8 cellular contexts compared by ENCODE assay signal in genomic region chr9:95505072-95505471, GRCh38. TPM values are rescaled to one million over a fixed set of nuclear protein-coding genes. Genes with fewer than 3 reads are reported as not detected.
DNase-seq lines count a peak whose midpoint lies in the region; ATAC-seq and TF ChIP-seq lines count a peak whose summit lies in the region.

No MANE protein-coding gene starts in this region.

- peaks cover 7 to 16% of the 10 kb centered on the region in 2 donors for H3K4me1 ChIP-seq in naive thymus-derived CD4-positive, alpha-beta T cell (ENCODE audit: control insufficient read depth in 2 of 2, insufficient read depth in 2 of 2, low read length in 2 of 2)

- peaks cover 3% of the 10 kb centered on the region; the same call in 1 of the 2 replicates for H3K27me3 Mint-ChIP-seq in HFFc6 (ENCODE audit: insufficient read depth)
- H3K27me3 Mint-ChIP-seq in MCF 10A (ENCODE audit: insufficient read depth, unreplicated experiment): no peaks in the 10 kb centered on the region
- peaks cover 0 to 79% (median 3%) of the 10 kb centered on the region in 5 donors for H3K27me3 Mint-ChIP-seq in naive thymus-derived CD4-positive, alpha-beta T cell

- H3K4me3 ChIP-seq in AG04449 (ENCODE audit: low read depth, low read length): peak overlapping the region; percentile 86
- H3K4me3 ChIP-seq in naive thymus-derived CD4-positive, alpha-beta T cell (ENCODE audit: low read length): peak overlapping the region; percentile 43

- CTCF ChIA-PET in AG04449 (lab: Yijun Ruan, JAX): no interaction called here
- CTCF ChIA-PET in MCF 10A (lab: Yijun Ruan, JAX): interaction anchor here (0.6 kb wide), 2 partner anchors 158 to 824 kb away, joined by 3 read pairs; no protein-coding TSS in a partner anchor
- CTCF ChIA-PET in naive thymus-derived CD4-positive, alpha-beta T cell (lab: Charles Lee): interaction anchor here (0.7 kb wide), 1 partner anchor 186 kb away, joined by 3 read pairs; no protein-coding TSS in a partner anchor

- TF ChIP-seq CTCF in AG04449 (IDR thresholded peaks at IDR 0.05; ENCODE audit: insufficient read depth, low read length, missing control alignments) (no peak), HFFc6 (IDR thresholded peaks at IDR 0.05) (no peak), MCF 10A (IDR thresholded peaks at IDR 0.05; ENCODE audit: unreplicated experiment) (no peak), GM13977 (IDR thresholded peaks at IDR 0.05; ENCODE audit: extremely low read depth, insufficient read depth, missing control alignments) (no peak)

- no peaks in the 10 kb centered on the region for H3K36me3 ChIP-seq in naive thymus-derived CD4-positive, alpha-beta T cell (ENCODE audit: control insufficient read depth in 2 of 3, insufficient read depth in 3 of 3, low read length in 3 of 3)

- H3K27ac Mint-ChIP-seq in HFFc6 (no peak overlapping the region), MCF 10A (ENCODE audit: low read depth, unreplicated experiment) (no peak overlapping the region)
- peak overlapping the region in 4 of 9 donors; percentile 66 to 78 (median 72) for H3K27ac Mint-ChIP-seq in naive thymus-derived CD4-positive, alpha-beta T cell

- H3K27me3 ChIP-seq in naive thymus-derived CD4-positive, alpha-beta T cell (ENCODE audit: control insufficient read depth in 2 of 2, insufficient read depth in 2 of 2, low read length in 2 of 2): no peaks in the 10 kb centered on the region

- no peaks in the 10 kb centered on the region for H3K9me3 Mint-ChIP-seq in HFFc6
- H3K9me3 Mint-ChIP-seq in MCF 10A (ENCODE audit: unreplicated experiment): no peaks in the 10 kb centered on the region
- peaks cover 0 to 6% (median 0%) of the 10 kb centered on the region in 11 donors for H3K9me3 Mint-ChIP-seq in naive thymus-derived CD4-positive, alpha-beta T cell

- intact Hi-C loops in MCF 10A (cut with micrococcal nuclease): loop anchor here (5.0 to 10.0 kb wide), 4 partner anchors 220 to 712 kb away; partner anchors contain the start of gene ERCC6L2
- intact Hi-C loops in naive thymus-derived CD4-positive, alpha-beta T cell (cut with micrococcal nuclease): loop anchor here (5.0 to 10.0 kb wide), 7 partner anchors 318 to 1938 kb away; partner anchors contain the start of gene ZNF367 (in 1 of the 2)

- no peak overlapping the region for H3K27ac ChIP-seq in naive thymus-derived CD4-positive, alpha-beta T cell (ENCODE audit: low read depth, low read length)

- in situ Hi-C loops in GM13977 (cut with MboI; ENCODE audit: low pct_unique_long_range_greater_than_20kb, low sequenced_read_pairs, unreplicated experiment): no loop called here

- no peaks in the 10 kb centered on the region for H3K9me3 ChIP-seq in naive thymus-derived CD4-positive, alpha-beta T cell (ENCODE audit: control insufficient read depth in 2 of 3, low read length in 3 of 3)

- H3K4me3 Mint-ChIP-seq in HFFc6 (peak overlapping the region; percentile 92), MCF 10A (ENCODE audit: unreplicated experiment) (peak overlapping the region; percentile 79)
- H3K4me3 Mint-ChIP-seq in naive thymus-derived CD4-positive, alpha-beta T cell: peak overlapping the region; percentile 72 to 100 (median 89)

- DNase-seq in AG04449 (ENCODE audit: low read depth, low spot score): no peak
- no peak for DNase-seq in HFFc6
- no peak for DNase-seq in MCF 10A (ENCODE audit: unreplicated experiment)
- DNase-seq in naive thymus-derived CD4-positive, alpha-beta T cell: no peak
- DNase-seq in NCI-H510A treated with DMSO at 0.1 percent for 48 hours (lab: John Stamatoyannopoulos, UW): no peak
- DNase-seq in C1 segment of cervical spinal cord (lab: John Stamatoyannopoulos, UW): no peak
- DNase-seq in GM13977 (ENCODE audit: low spot score): no peak

- H3K36me3 Mint-ChIP-seq in HFFc6 (ENCODE audit: low read depth) (no peaks in the 10 kb centered on the region), MCF 10A (ENCODE audit: insufficient read depth, unreplicated experiment) (no peaks in the 10 kb centered on the region)
- peaks cover 0 to 3% (median 0%) of the 10 kb centered on the region in 5 donors for H3K36me3 Mint-ChIP-seq in naive thymus-derived CD4-positive, alpha-beta T cell

- BruUV-seq in MCF 10A (replicated peaks; lab: Mats Ljungman, UMichigan): no TSS peak

- ATAC-seq in naive thymus-derived CD4-positive, alpha-beta T cell: no peak
- ATAC-seq in GM18909 (IDR thresholded peaks at IDR 0.05; ENCODE audit: poor library complexity, unreplicated experiment): no peak

- POLR2A ChIA-PET in AG04449 (lab: Yijun Ruan, JAX) (no interaction called here), MCF 10A (lab: Yijun Ruan, JAX) (interaction anchor here (0.6 to 3.5 kb wide), 7 partner anchors 12 to 371 kb away, joined by 3 to 23 read pairs (median 3); partner anchors contain the start of genes ERCC6L2 and PTCH1)
- POLR2A ChIA-PET in naive thymus-derived CD4-positive, alpha-beta T cell (lab: Charles Lee): interaction anchor here (1.5 to 2.9 kb wide), 2 partner anchors 10 to 43 kb away, joined by 3 to 11 read pairs; no protein-coding TSS in a partner anchor

- peaks cover 15% of the 10 kb centered on the region for H3K4me1 Mint-ChIP-seq in HFFc6 (ENCODE audit: low read depth)
- H3K4me1 Mint-ChIP-seq in MCF 10A (ENCODE audit: insufficient read depth, unreplicated experiment): no peaks in the 10 kb centered on the region
- peaks cover 26 to 56% (median 53%) of the 10 kb centered on the region in 7 donors for H3K4me1 Mint-ChIP-seq in naive thymus-derived CD4-positive, alpha-beta T cell

RNA-seq across cellular contexts. Expression of gene PTCH1, which starts 11.7 kb away (rescaled TPM):
- total RNA-seq in HFFc6 (2021; fragmentation: NEBNext Ultra II Directional; extraction: Animal tissue kit (Norgen Biotek cat#: 25700)): 1 to 10 TPM; 6.6 to 9.3 (median 7.0) TPM
- 3.6 and 4.7 TPM in 2 replicates for total RNA-seq in MCF 10A (2022)
- total RNA-seq in naive thymus-derived CD4-positive, alpha-beta T cell: 10 to 100 TPM in 4 of 5 experiments, 1 to 10 TPM in 1; 5.7 to 28.9 (median 23.5) TPM
- polyA plus RNA-seq in naive thymus-derived CD4-positive, alpha-beta T cell: 10 to 100 TPM in 1 of 2 donors, 1 to 10 TPM in 1; 9.7 to 10.2 TPM
